10 cellular contexts compared by ENCODE assay signal in the genomic region with DNA sequence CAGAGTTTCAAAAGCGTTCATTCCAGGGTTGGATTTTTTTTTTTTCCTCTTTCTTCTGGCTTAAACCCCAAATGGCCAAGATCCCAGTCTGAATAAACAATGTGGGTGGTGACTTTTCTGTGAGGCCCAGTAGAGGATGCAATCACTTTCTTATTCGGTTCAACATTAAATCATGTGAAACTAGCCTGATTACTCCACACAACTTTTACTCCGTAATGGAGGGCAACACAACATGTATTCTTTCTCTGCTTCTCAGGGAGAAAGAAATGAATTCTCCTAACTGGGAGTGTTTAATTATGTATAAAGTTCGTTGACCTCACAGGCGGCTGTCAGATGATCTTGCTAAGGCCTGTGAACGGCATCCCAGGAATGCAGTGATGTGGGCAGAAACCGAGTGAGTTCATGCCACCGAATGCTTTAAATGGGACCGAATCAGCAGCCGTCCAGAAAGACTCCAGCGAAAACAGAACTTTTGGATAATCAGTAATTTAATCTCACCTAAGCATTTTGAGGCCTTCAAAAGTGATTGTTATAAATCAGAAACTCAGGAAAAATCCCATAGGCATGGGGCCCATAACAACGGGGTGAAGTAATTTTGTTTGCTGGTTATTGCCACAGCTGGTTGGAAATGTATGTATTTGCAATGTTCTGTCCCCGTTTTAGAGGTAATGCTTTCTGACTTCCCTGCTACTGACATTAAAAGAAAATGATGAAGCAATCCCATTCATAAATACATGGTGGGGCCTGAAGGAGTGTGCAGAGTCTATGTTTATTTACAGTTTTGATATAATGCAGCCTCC.
DNase-seq lines count a peak whose midpoint lies in the region; ATAC-seq and TF ChIP-seq lines count a peak whose summit lies in the region.
"Had no signal": no experiment of that assay in that cellular context is flagged by ENCODE, and none has a peak within 500 bp of the region (broad histone marks: within the 10 kb centered on the region; RNA-seq: fewer than 3 reads in every experiment).

No MANE protein-coding gene starts in this region.

- ATAC-seq in activated CD4-positive, alpha-beta T cell treated with anti-CD3 and anti-CD28 coated beads for 36 hours: no peak
- ATAC-seq in left colon (peak; percentile 56), HG02885 (IDR thresholded peaks at IDR 0.05; ENCODE audit: poor library complexity, unreplicated experiment) (no peak), HG03025 (IDR thresholded peaks at IDR 0.05; ENCODE audit: low FRiP score, unreplicated experiment) (no peak)

- peaks cover 26% of the 10 kb centered on the region for H3K4me1 ChIP-seq in suprapubic skin

- peak in 1 of 2 donors; percentile 12 for TF ChIP-seq POLR2A in suprapubic skin (IDR thresholded peaks at IDR 0.05)

- H3K4me3 Mint-ChIP-seq in activated CD4-positive, alpha-beta T cell treated with anti-CD3 and anti-CD28 coated beads for 36 hours: no peak overlapping the region
- H3K4me3 Mint-ChIP-seq: activated B cell treated with CpG ODN at 0.5 μM for 24 hours had no signal

- no peaks in the 10 kb centered on the region for H3K27me3 Mint-ChIP-seq in activated CD4-positive, alpha-beta T cell treated with anti-CD3 and anti-CD28 coated beads for 36 hours
- H3K27me3 Mint-ChIP-seq: activated B cell treated with CpG ODN at 0.5 μM for 24 hours had no signal

- H3K36me3 ChIP-seq in suprapubic skin: no peaks in the 10 kb centered on the region

- H3K4me3 ChIP-seq in choroid plexus epithelial cell (ENCODE audit: low read depth, low read length) (peak overlapping the region; percentile 1), suprapubic skin (peak overlapping the region; percentile 1)
- H3K4me3 ChIP-seq: BLaER1 treated with 17β-estradiol and CSF1 and Interleukin-3, amounts not matched to agents 10 nM and 100 nM had no signal

- H3K36me3 Mint-ChIP-seq in activated CD4-positive, alpha-beta T cell treated with anti-CD3 and anti-CD28 coated beads for 36 hours (ENCODE audit: low read depth): peaks cover 73% of the 10 kb centered on the region

- H3K27ac Mint-ChIP-seq in activated CD4-positive, alpha-beta T cell treated with anti-CD3 and anti-CD28 coated beads for 36 hours: peak overlapping the region; percentile 53
- H3K27ac Mint-ChIP-seq: activated B cell treated with CpG ODN at 0.5 μM for 24 hours had no signal

- H3K4me1 Mint-ChIP-seq in activated CD4-positive, alpha-beta T cell treated with anti-CD3 and anti-CD28 coated beads for 36 hours: peaks cover 71% of the 10 kb centered on the region

- intact Hi-C loops in activated CD4-positive, alpha-beta T cell treated with anti-CD3 and anti-CD28 coated beads for 36 hours (cut with DNase I, micrococcal nuclease): loop anchor here in 1 of 2 experiments (5.0 kb wide), 1 partner anchor 36 kb away; no protein-coding TSS in a partner anchor
- intact Hi-C loops in left colon (cut with DNase I, micrococcal nuclease): no loop called here

- H3K27ac ChIP-seq in suprapubic skin: peak overlapping the region; percentile 86

- TF ChIP-seq EP300 in suprapubic skin (IDR thresholded peaks at IDR 0.05): no peak

- peaks cover 25% of the 10 kb centered on the region for H3K9me3 Mint-ChIP-seq in activated CD4-positive, alpha-beta T cell treated with anti-CD3 and anti-CD28 coated beads for 36 hours (ENCODE audit: low read depth)

- H3K9me3 ChIP-seq in suprapubic skin: no peaks in the 10 kb centered on the region

- no peaks in the 10 kb centered on the region for H3K27me3 ChIP-seq in suprapubic skin
- H3K27me3 ChIP-seq: BLaER1 treated with 17β-estradiol and CSF1 and Interleukin-3, amounts not matched to agents 10 nM and 100 nM had no signal

- peak; percentile 5 for TF ChIP-seq CTCF in choroid plexus epithelial cell (conservative IDR thresholded peaks at IDR 0.05; ENCODE audit: low read depth, low read length)
- no peak for TF ChIP-seq CTCF in suprapubic skin (IDR thresholded peaks at IDR 0.05)

- WGBS in suprapubic skin: 36% methylated on average over 13 of the region's 13 CpGs

- POLR2A ChIA-PET in activated CD4-positive, alpha-beta T cell treated with anti-CD3 and anti-CD28 coated beads for 36 hours (lab: Charles Lee): interaction anchor here (0.7 kb wide), 1 partner anchor 31 kb away, joined by 3 read pairs; no protein-coding TSS in a partner anchor

- CTCF ChIA-PET in activated CD4-positive, alpha-beta T cell treated with anti-CD3 and anti-CD28 coated beads for 36 hours (lab: Charles Lee): interaction anchor here (0.7 to 1.5 kb wide), 3 partner anchors 11 to 77 kb away, joined by 3 to 6 read pairs (median 4); no protein-coding TSS in a partner anchor

- no peak for DNase-seq in activated CD4-positive, alpha-beta T cell treated with anti-CD3 and anti-CD28 coated beads for 36 hours
- DNase-seq in activated CD4-positive, alpha-beta T cell treated with anti-CD3 and anti-CD28 coated beads, Interleukin-2, amount 50 U/mL, for 4 hours: no peak
- DNase-seq in choroid plexus epithelial cell (ENCODE audit: low read depth) (peak; percentile 97), left colon (no peak), suprapubic skin (ENCODE audit: low spot score in 2 of 2) (no peak)
- DNase-seq in stimulated activated CD4-positive, alpha-beta T cell treated with anti-CD3 and anti-CD28 coated beads, Interleukin-4, amount 100 ng/mL, for 4 hours: no peak
- DNase-seq: activated B cell treated with CpG ODN at 0.5 μM for 24 hours had no signal
